24 cellular contexts compared by ENCODE assay signal in genomic region chr7:55473935-55474334, GRCh38.
A peak's percentile ranks its signal among the peaks of the same experiment; 100 is the strongest.
DNase-seq lines count a peak whose midpoint lies in the region; ATAC-seq and TF ChIP-seq lines count a peak whose summit lies in the region.
"Had no signal": no experiment of that assay in that cellular context is flagged by ENCODE, and none has a peak within 500 bp of the region (broad histone marks: within the 10 kb centered on the region; RNA-seq: fewer than 3 reads in every experiment).

No MANE protein-coding gene starts in this region.

- no peak overlapping the region for H4K91ac ChIP-seq in neuronal stem cell (ENCODE audit: low read depth, low read length, poor library complexity)

- WGBS in neuronal stem cell (ENCODE audit: extremely low coverage in 2 of 2, insufficient read length in 2 of 2, insufficient replicate concordance in 1 of 2), 2 donors, result no CpG with 5 or more reads among the region's 10 CpGs
- 98% methylated on average over 10 of the region's 10 CpGs for WGBS in smooth muscle cell (ENCODE audit: low lambda C conversion rate)
- WGBS in esophagus squamous epithelium, 2 donors, result 91 to 100% methylated on average over 5 to 10 of the region's 10 CpGs

- H3K9me3 Mint-ChIP-seq in T-helper 2 cell treated with Interferon-gamma antibody and Interleukin-4, amounts not matched to agents 5 μg/mL and 100 μg/mL, for 36 hours, result no peaks in the 10 kb centered on the region
- H3K9me3 Mint-ChIP-seq in CD4-positive, CD25-positive, alpha-beta regulatory T cell, result no peaks in the 10 kb centered on the region
- no peaks in the 10 kb centered on the region for H3K9me3 Mint-ChIP-seq in activated T-helper 2 cell treated with anti-CD3 and anti-CD28 coated beads, Interferon-gamma antibody, Interleukin-2, Interleukin-4, amounts not matched to agents 10 μg/mL and 5 μg/mL and 100 μg/mL, durations not matched to agents 14 hours and 24 hours and 36 hours
- H3K9me3 Mint-ChIP-seq: activated naive CD8-positive, alpha-beta T cell treated with anti-CD3 and anti-CD28 coated beads for 36 hours; HFFc6 had no signal

- H3K79me2 ChIP-seq in smooth muscle cell (ENCODE audit: low read depth), result no peaks in the 10 kb centered on the region

- no peak for TF ChIP-seq CTCF in smooth muscle cell (IDR thresholded peaks at IDR 0.05; ENCODE audit: borderline replicate concordance, insufficient read depth, poor library complexity, severe bottlenecking)
- TF ChIP-seq CTCF in esophagus squamous epithelium (IDR thresholded peaks at IDR 0.05), result no peak

- H3K79me1 ChIP-seq in neuronal stem cell (ENCODE audit: low read depth, low read length), result peaks cover 14% of the 10 kb centered on the region

- no peak overlapping the region for H2BK15ac ChIP-seq in neuronal stem cell (ENCODE audit: low read length)

- no peaks in the 10 kb centered on the region for H3K27me3 ChIP-seq in CD4-positive, CD25-positive, alpha-beta regulatory T cell (ENCODE audit: control insufficient read depth, insufficient read depth, low read length)
- H3K27me3 ChIP-seq in neuronal stem cell (ENCODE audit: control insufficient read depth in 3 of 3, insufficient read depth in 3 of 3, low read depth in 1 of 3, low read length in 3 of 3) (no peaks in the 10 kb centered on the region), smooth muscle cell (ENCODE audit: low read depth) (no peaks in the 10 kb centered on the region), esophagus squamous epithelium (no peaks in the 10 kb centered on the region)
- H3K27me3 ChIP-seq: BE2C, tibial nerve had no signal

- no peak overlapping the region for H2BK12ac ChIP-seq in neuronal stem cell (ENCODE audit: low read length)

- H3K27ac Mint-ChIP-seq in T-helper 2 cell treated with Interferon-gamma antibody and Interleukin-4, amounts not matched to agents 5 μg/mL and 100 μg/mL, for 36 hours, result peak overlapping the region; percentile 45
- H3K27ac Mint-ChIP-seq in CD4-positive, CD25-positive, alpha-beta regulatory T cell, result peak overlapping the region; percentile 96 to 99 (median 96)
- H3K27ac Mint-ChIP-seq in activated T-helper 2 cell treated with anti-CD3 and anti-CD28 coated beads, Interferon-gamma antibody, Interleukin-2, Interleukin-4, amounts not matched to agents 10 μg/mL and 5 μg/mL and 100 μg/mL, durations not matched to agents 14 hours and 24 hours and 36 hours, result no peak overlapping the region
- H3K27ac Mint-ChIP-seq: activated naive CD8-positive, alpha-beta T cell treated with anti-CD3 and anti-CD28 coated beads for 36 hours; HFFc6 had no signal

- ATAC-seq in CD4-positive, CD25-positive, alpha-beta regulatory T cell (ENCODE audit: low read depth in 2 of 2), result no peak
- ATAC-seq: left ventricle myocardium superior, PC-3 had no signal

- H3F3A ChIP-seq in smooth muscle cell (ENCODE audit: low read depth), result no peaks in the 10 kb centered on the region

- H3K27ac ChIP-seq in CD4-positive, CD25-positive, alpha-beta regulatory T cell (ENCODE audit: insufficient read depth, low read length, poor library complexity, severe bottlenecking), result peak overlapping the region; percentile 49
- H3K27ac ChIP-seq in neuronal stem cell (replicated peaks; ENCODE audit: low read length), result no peak overlapping the region
- no peak overlapping the region for H3K27ac ChIP-seq in smooth muscle cell (ENCODE audit: low read depth)
- H3K27ac ChIP-seq in esophagus squamous epithelium, result no peak overlapping the region
- H3K27ac ChIP-seq: tibial nerve had no signal

- H3K4me3 ChIP-seq in CD4-positive, CD25-positive, alpha-beta regulatory T cell (ENCODE audit: low read depth, low read length), result peak overlapping the region; percentile 13
- H3K4me3 ChIP-seq in neuronal stem cell (ENCODE audit: low read length in 2 of 2) (no peak overlapping the region), smooth muscle cell (no peak overlapping the region), esophagus squamous epithelium (no peak overlapping the region)
- H3K4me3 ChIP-seq: mucosa of descending colon, tibial nerve had no signal

- H2AK5ac ChIP-seq in neuronal stem cell (ENCODE audit: low read depth, low read length), result no peak overlapping the region

- H3K9me3 ChIP-seq in CD4-positive, CD25-positive, alpha-beta regulatory T cell (ENCODE audit: control insufficient read depth in 2 of 2, low read length in 2 of 2), result no peaks in the 10 kb centered on the region
- H3K9me3 ChIP-seq in neuronal stem cell (replicated peaks in 1 of 2; ENCODE audit: control insufficient read depth in 2 of 2, insufficient read depth in 1 of 2, low read depth in 1 of 2, low read length in 2 of 2) (no peaks in the 10 kb centered on the region), smooth muscle cell (replicated peaks; ENCODE audit: low read depth) (no peaks in the 10 kb centered on the region), esophagus squamous epithelium (no peaks in the 10 kb centered on the region)
- H3K9me3 ChIP-seq: BE2C, mucosa of descending colon, tibial nerve had no signal

- H3K18ac ChIP-seq in neuronal stem cell (ENCODE audit: low read length), result peak overlapping the region; percentile 7

- intact Hi-C loops in activated T-helper 2 cell treated with anti-CD3 and anti-CD28 coated beads, Interferon-gamma antibody, Interleukin-2, Interleukin-4, amounts not matched to agents 10 μg/mL and 5 μg/mL and 100 μg/mL, durations not matched to agents 14 hours and 24 hours and 36 hours (cut with micrococcal nuclease), result no loop called here
- intact Hi-C loops in esophagus squamous epithelium (cut with DNase I), result no loop called here

- H3K9ac ChIP-seq in neuronal stem cell (ENCODE audit: low read depth, low read length, poor library complexity) (peak overlapping the region; percentile 77), smooth muscle cell (ENCODE audit: low read depth) (no peak overlapping the region)

- H3K4me3 Mint-ChIP-seq in T-helper 2 cell treated with Interferon-gamma antibody and Interleukin-4, amounts not matched to agents 5 μg/mL and 100 μg/mL, for 36 hours, result peak overlapping the region; percentile 60
- peak overlapping the region; percentile 76 to 88 (median 78) for H3K4me3 Mint-ChIP-seq in CD4-positive, CD25-positive, alpha-beta regulatory T cell
- no peak overlapping the region for H3K4me3 Mint-ChIP-seq in activated T-helper 2 cell treated with anti-CD3 and anti-CD28 coated beads, Interferon-gamma antibody, Interleukin-2, Interleukin-4, amounts not matched to agents 10 μg/mL and 5 μg/mL and 100 μg/mL, durations not matched to agents 14 hours and 24 hours and 36 hours (ENCODE audit: low read depth)
- H3K4me3 Mint-ChIP-seq: activated naive CD8-positive, alpha-beta T cell treated with anti-CD3 and anti-CD28 coated beads for 36 hours; HFFc6 had no signal

- H4K20me1 ChIP-seq in smooth muscle cell (ENCODE audit: low read depth), result peaks cover 45% of the 10 kb centered on the region

- H2AFZ ChIP-seq in neuronal stem cell (ENCODE audit: low read length) (no peak overlapping the region), smooth muscle cell (ENCODE audit: low read depth) (no peak overlapping the region)

- no peak overlapping the region for H3K23ac ChIP-seq in neuronal stem cell (ENCODE audit: low read depth, low read length, poor library complexity)

- no peaks in the 10 kb centered on the region for H3K27me3 Mint-ChIP-seq in T-helper 2 cell treated with Interferon-gamma antibody and Interleukin-4, amounts not matched to agents 5 μg/mL and 100 μg/mL, for 36 hours (ENCODE audit: low read depth)
- no peaks in the 10 kb centered on the region for H3K27me3 Mint-ChIP-seq in CD4-positive, CD25-positive, alpha-beta regulatory T cell
- no peaks in the 10 kb centered on the region for H3K27me3 Mint-ChIP-seq in activated T-helper 2 cell treated with anti-CD3 and anti-CD28 coated beads, Interferon-gamma antibody, Interleukin-2, Interleukin-4, amounts not matched to agents 10 μg/mL and 5 μg/mL and 100 μg/mL, durations not matched to agents 14 hours and 24 hours and 36 hours (ENCODE audit: low read depth)
- H3K27me3 Mint-ChIP-seq: activated naive CD8-positive, alpha-beta T cell treated with anti-CD3 and anti-CD28 coated beads for 36 hours had no signal

- peaks cover 57% of the 10 kb centered on the region for H3K4me1 Mint-ChIP-seq in T-helper 2 cell treated with Interferon-gamma antibody and Interleukin-4, amounts not matched to agents 5 μg/mL and 100 μg/mL, for 36 hours (ENCODE audit: low read depth)
- H3K4me1 Mint-ChIP-seq in CD4-positive, CD25-positive, alpha-beta regulatory T cell, result peaks cover 30 to 85% (median 68%) of the 10 kb centered on the region in 4 donors
- H3K4me1 Mint-ChIP-seq in activated T-helper 2 cell treated with anti-CD3 and anti-CD28 coated beads, Interferon-gamma antibody, Interleukin-2, Interleukin-4, amounts not matched to agents 10 μg/mL and 5 μg/mL and 100 μg/mL, durations not matched to agents 14 hours and 24 hours and 36 hours (ENCODE audit: low read depth), result peaks cover 61% of the 10 kb centered on the region

- peak overlapping the region; percentile 29 for H4K8ac ChIP-seq in neuronal stem cell (ENCODE audit: low read depth, low read length)

- H3K36me3 Mint-ChIP-seq in T-helper 2 cell treated with Interferon-gamma antibody and Interleukin-4, amounts not matched to agents 5 μg/mL and 100 μg/mL, for 36 hours (ENCODE audit: low read depth), result peaks cover 19% of the 10 kb centered on the region
- peaks cover 34% of the 10 kb centered on the region for H3K36me3 Mint-ChIP-seq in CD4-positive, CD25-positive, alpha-beta regulatory T cell
- peaks cover 16% of the 10 kb centered on the region for H3K36me3 Mint-ChIP-seq in activated T-helper 2 cell treated with anti-CD3 and anti-CD28 coated beads, Interferon-gamma antibody, Interleukin-2, Interleukin-4, amounts not matched to agents 10 μg/mL and 5 μg/mL and 100 μg/mL, durations not matched to agents 14 hours and 24 hours and 36 hours (ENCODE audit: low read depth)

- peak overlapping the region; percentile 82 for H3K14ac ChIP-seq in neuronal stem cell (ENCODE audit: low read length)

- peaks cover 85% of the 10 kb centered on the region for H3K4me1 ChIP-seq in CD4-positive, CD25-positive, alpha-beta regulatory T cell (ENCODE audit: control insufficient read depth, insufficient read depth, low read length, poor library complexity, severe bottlenecking)
- H3K4me1 ChIP-seq in neuronal stem cell (ENCODE audit: control insufficient read depth in 2 of 2, insufficient read depth in 1 of 2, low read depth in 1 of 2, low read length in 2 of 2) (peaks cover 3 to 8% of the 10 kb centered on the region in 2 donors), smooth muscle cell (ENCODE audit: low read depth) (peaks cover 11% of the 10 kb centered on the region), esophagus squamous epithelium (no peaks in the 10 kb centered on the region)
- H3K4me1 ChIP-seq: BE2C had no signal

- DNase-seq in T-helper 2 cell treated with Interferon-gamma antibody and Interleukin-4, amounts not matched to agents 5 μg/mL and 100 μg/mL, for 36 hours (ENCODE audit: low spot score), result no peak
- DNase-seq in T-helper 2 cell (no peak), neuronal stem cell (ENCODE audit: low spot score) (no peak), smooth muscle cell (lab: John Stamatoyannopoulos, UW; ENCODE audit: unreplicated experiment) (no peak), esophagus squamous epithelium (lab: John Stamatoyannopoulos, UW) (no peak), KG1 (lab: John Stamatoyannopoulos, UW) (no peak)
- peak in 1 of 3 donors; percentile 46 for DNase-seq in CD4-positive, CD25-positive, alpha-beta regulatory T cell
- peak; percentile 6 for DNase-seq in activated T-helper 2 cell treated with anti-CD3 and anti-CD28 coated beads, Interferon-gamma antibody, Interleukin-2, Interleukin-4, amounts not matched to agents 10 μg/mL and 5 μg/mL and 100 μg/mL, durations not matched to agents 14 hours and 24 hours and 36 hours (ENCODE audit: low spot score)
- DNase-seq: activated CD4-positive, alpha-beta T cell treated with anti-CD3 and anti-CD28 coated beads for 4 hours; activated naive CD8-positive, alpha-beta T cell treated with anti-CD3 and anti-CD28 coated beads for 36 hours; BE2C; effector memory CD4-positive, alpha-beta T cell; EL; HFFc6; hippocampal formation; Karpas-422; left ventricle myocardium superior; mucosa of descending colon; NCI-H1694 treated with DMSO at 0.1 percent for 48 hours; nucleus accumbens; PC-3; SHP77; stimulated activated CD4-positive, alpha-beta T cell treated with anti-CD3 and anti-CD28 coated beads, Interleukin-2, amount 100 ng/mL, for 24 hours had no signal

- H3K4me2 ChIP-seq in neuronal stem cell (ENCODE audit: insufficient read depth, low read length, poor library complexity, severe bottlenecking), result no peak overlapping the region
- no peak overlapping the region for H3K4me2 ChIP-seq in smooth muscle cell

- H2BK5ac ChIP-seq in neuronal stem cell (ENCODE audit: low read length), result no peak overlapping the region

- H3K4ac ChIP-seq in neuronal stem cell (ENCODE audit: low read length), result no peak overlapping the region

- TF ChIP-seq POLR2A in esophagus squamous epithelium (IDR thresholded peaks at IDR 0.05), result no peak

- peaks cover 13% of the 10 kb centered on the region for H3K36me3 ChIP-seq in CD4-positive, CD25-positive, alpha-beta regulatory T cell (ENCODE audit: control insufficient read depth, insufficient read depth, low read length)
- peaks cover 3 to 31% of the 10 kb centered on the region in 2 donors for H3K36me3 ChIP-seq in neuronal stem cell (replicated peaks in 1 of 2; ENCODE audit: control insufficient read depth in 2 of 2, insufficient read depth in 2 of 2, low read length in 2 of 2)
- H3K36me3 ChIP-seq in smooth muscle cell (ENCODE audit: low read depth), result no peaks in the 10 kb centered on the region
- peaks cover 0 to 28% (median 0%) of the 10 kb centered on the region in 3 donors for H3K36me3 ChIP-seq in esophagus squamous epithelium
- H3K36me3 ChIP-seq: BE2C had no signal

- no peak overlapping the region for H2BK120ac ChIP-seq in neuronal stem cell (ENCODE audit: low read depth, low read length)
